Comparison of ENCODE assay signal across 7 cellular contexts in the genomic region with DNA sequence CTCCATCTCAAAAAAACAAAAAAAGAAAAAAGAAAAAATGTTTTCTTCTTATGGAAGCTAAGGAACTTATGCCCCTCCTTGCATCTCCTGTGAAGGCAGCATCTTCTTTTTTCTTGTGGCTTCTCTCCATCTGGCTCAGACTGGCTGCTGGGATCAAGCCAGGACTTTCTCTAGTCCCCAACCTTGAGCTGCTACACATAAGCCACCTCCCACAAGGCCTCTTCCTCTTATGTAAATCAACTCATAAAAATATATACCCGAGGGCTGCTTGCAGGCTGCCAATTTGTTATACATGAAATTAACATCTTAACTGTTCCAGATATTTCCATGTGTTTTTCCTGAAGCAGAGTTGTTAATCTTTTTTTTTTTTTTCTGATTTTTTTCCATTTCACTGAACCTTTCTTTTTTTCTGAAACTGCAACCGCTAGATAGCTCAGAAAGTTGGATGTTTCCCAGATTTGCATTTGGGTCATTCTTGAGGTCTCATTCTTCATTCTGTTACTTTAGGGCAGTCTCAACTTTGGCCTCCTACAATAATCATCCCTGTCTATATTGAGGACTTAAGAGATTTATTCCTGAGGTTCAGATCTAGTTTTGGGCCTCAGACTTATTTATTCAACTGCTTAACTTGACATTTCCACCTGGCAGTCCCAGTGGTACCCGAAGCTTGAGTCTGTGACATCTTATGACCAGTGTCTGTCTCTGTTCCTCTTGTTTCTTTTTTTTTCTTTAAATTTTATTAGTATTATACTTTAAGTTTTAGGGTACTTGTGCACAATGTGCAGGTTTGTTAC. TPM values are rescaled to one million over a fixed set of nuclear protein-coding genes. Genes with fewer than 3 reads are reported as not detected.
A peak's percentile ranks its signal among the peaks of the same experiment; 100 is the strongest.
DNase-seq lines count a peak whose midpoint lies in the region; ATAC-seq lines count a peak whose summit lies in the region.

No MANE protein-coding gene starts in this region.

- H3K9me3 ChIP-seq in SK-N-MC (ENCODE audit: low read depth, low read length): no peaks in the 10 kb centered on the region

- ATAC-seq in GM18870 (IDR thresholded peaks at IDR 0.05; ENCODE audit: unreplicated experiment) (peak; percentile 74), HG02884 (IDR thresholded peaks at IDR 0.05; ENCODE audit: unreplicated experiment) (peak; percentile 71), left colon (peak; percentile 92)

- H3K9ac ChIP-seq in SK-N-MC (ENCODE audit: insufficient read length): no peak overlapping the region

- no peaks in the 10 kb centered on the region for H3K9me3 Mint-ChIP-seq in activated naive CD8-positive, alpha-beta T cell treated with anti-CD3 and anti-CD28 coated beads for 36 hours
- no peaks in the 10 kb centered on the region for H3K9me3 Mint-ChIP-seq in immature natural killer cell

- peaks cover 8% of the 10 kb centered on the region for H3K36me3 Mint-ChIP-seq in activated naive CD8-positive, alpha-beta T cell treated with anti-CD3 and anti-CD28 coated beads for 36 hours
- peaks cover 0 to 5% (median 0%) of the 10 kb centered on the region in 3 donors for H3K36me3 Mint-ChIP-seq in immature natural killer cell

- H3K36me3 ChIP-seq in SK-N-MC (ENCODE audit: insufficient read depth, low read length): no peaks in the 10 kb centered on the region

- H3K27ac Mint-ChIP-seq in activated naive CD8-positive, alpha-beta T cell treated with anti-CD3 and anti-CD28 coated beads for 36 hours: no peak overlapping the region
- H3K27ac Mint-ChIP-seq in immature natural killer cell: peak overlapping the region in 1 of 6 donors; percentile 42

- intact Hi-C loops in left colon (cut with DNase I, micrococcal nuclease): loop anchor here in 1 of 2 donors (10.0 kb wide), 1 partner anchor 65 kb away; no protein-coding TSS in a partner anchor

- H3K27me3 Mint-ChIP-seq in activated naive CD8-positive, alpha-beta T cell treated with anti-CD3 and anti-CD28 coated beads for 36 hours: no peaks in the 10 kb centered on the region
- H3K27me3 Mint-ChIP-seq in immature natural killer cell (ENCODE audit: low read depth in 3 of 3): peaks cover 0 to 3% (median 3%) of the 10 kb centered on the region in 3 donors

- peak overlapping the region; percentile 66 for H3K4me3 ChIP-seq in SK-N-MC

- no peak overlapping the region for H3K4me3 Mint-ChIP-seq in activated naive CD8-positive, alpha-beta T cell treated with anti-CD3 and anti-CD28 coated beads for 36 hours
- no peak overlapping the region for H3K4me3 Mint-ChIP-seq in immature natural killer cell

- H3K27ac ChIP-seq in SK-N-MC: peak overlapping the region; percentile 95

- peak; percentile 95 for DNase-seq in SK-N-MC (ENCODE audit: low read depth, low spot score)
- peak; percentile 48 to 55 for DNase-seq in left colon
- no peak for DNase-seq in activated naive CD8-positive, alpha-beta T cell treated with anti-CD3 and anti-CD28 coated beads for 36 hours
- DNase-seq in immature natural killer cell: no peak
- no peak for DNase-seq in NCI-H748 (lab: John Stamatoyannopoulos, UW; ENCODE audit: unreplicated experiment)

- peaks cover 16% of the 10 kb centered on the region for H3K4me1 Mint-ChIP-seq in activated naive CD8-positive, alpha-beta T cell treated with anti-CD3 and anti-CD28 coated beads for 36 hours
- peaks cover 1 to 6% of the 10 kb centered on the region in 2 donors for H3K4me1 Mint-ChIP-seq in immature natural killer cell

RNA-seq across cellular contexts. Expression of a gene that starts 10.3 kb away (rescaled TPM):
- 10 to 100 TPM; 10.6 to 24.2 TPM for total RNA-seq in left colon
- 10 to 100 TPM; 12.4 to 14.3 TPM for total RNA-seq in activated naive CD8-positive, alpha-beta T cell treated with anti-CD3 and anti-CD28 coated beads for 36 hours
- polyA plus RNA-seq in immature natural killer cell: 1 to 10 TPM; 1.9 to 5.2 (median 3.3) TPM

RNA-seq across cellular contexts. Expression of a gene that starts 15.9 kb away (rescaled TPM):
- 10 to 100 TPM; 13.9 to 14.0 TPM for total RNA-seq in left colon
- 10 to 100 TPM; 49.2 to 49.3 TPM for total RNA-seq in activated naive CD8-positive, alpha-beta T cell treated with anti-CD3 and anti-CD28 coated beads for 36 hours
- polyA plus RNA-seq in immature natural killer cell: 10 to 100 TPM; 65.3 to 95.5 (median 78.9) TPM

Comparison
In these comparisons a context has a peak if more than half of its experiments do, and no peak if none do; other contexts are left out.
1. DNase-seq: peak in SK-N-MC (single experiment) and left colon (2 of 2); none in activated naive CD8-positive, alpha-beta T cell treated with anti-CD3 and anti-CD28 coated beads for 36 hours (single experiment), immature natural killer cell (0 of 3) and NCI-H748 (single experiment).
2. Peak in every context shown above with its lines, with median percentiles within 50 percentile points of each other: ATAC-seq.